ENCODE assay signal across 1 cellular context in the genomic region with DNA sequence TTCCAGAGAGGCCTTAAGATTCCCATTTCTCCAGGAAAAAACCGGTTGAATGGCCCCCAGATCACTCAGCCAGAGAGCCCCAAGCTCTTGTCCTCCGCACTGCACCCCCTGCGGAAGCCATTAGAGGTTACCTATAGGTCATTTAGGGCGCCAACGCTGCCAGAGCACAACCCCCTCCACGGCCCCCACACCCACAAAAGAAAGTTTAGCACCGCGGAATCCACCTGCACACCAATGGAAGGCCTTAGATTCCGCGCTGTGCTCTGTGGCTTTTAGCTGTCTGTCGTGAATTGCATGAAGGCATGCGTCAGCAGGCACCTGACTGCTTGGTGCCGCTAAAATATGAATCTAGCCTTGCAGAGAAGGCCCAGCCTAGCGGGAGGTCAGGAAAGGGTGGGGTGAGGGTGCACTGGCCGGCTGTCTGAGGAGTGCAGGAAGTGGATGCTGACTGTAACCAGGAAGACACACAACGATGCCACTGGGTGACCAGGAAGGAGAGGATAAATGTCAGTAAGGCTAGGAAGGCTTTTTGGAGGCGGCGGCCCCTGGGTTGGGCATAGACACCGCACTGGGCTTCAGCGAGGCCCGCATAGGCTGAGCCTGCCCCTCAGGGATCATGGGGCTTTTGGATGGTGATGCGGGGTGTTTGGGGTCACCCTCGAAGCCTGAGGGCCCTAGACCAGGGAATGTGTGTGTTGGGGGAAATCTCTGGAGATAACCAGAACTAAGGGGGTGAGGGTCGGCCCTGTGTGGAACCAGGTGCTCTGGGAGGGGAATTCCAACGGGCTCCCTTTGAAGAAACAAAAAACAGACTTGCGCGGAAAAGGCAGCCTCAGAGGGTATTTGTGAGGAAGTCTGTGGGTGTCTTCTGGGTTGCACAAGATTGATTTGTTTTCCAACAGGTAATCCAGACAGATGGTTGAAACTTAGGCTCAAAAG.
TF ChIP-seq lines count a peak whose summit lies in the region.

No MANE protein-coding gene starts in this region.

TF ChIP-seq in K562, 482 proteins besides CTCF, POLR2A, EP300 and RAD21 (continued from another document and continues in another):
- TF ChIP-seq, protein P1, sequence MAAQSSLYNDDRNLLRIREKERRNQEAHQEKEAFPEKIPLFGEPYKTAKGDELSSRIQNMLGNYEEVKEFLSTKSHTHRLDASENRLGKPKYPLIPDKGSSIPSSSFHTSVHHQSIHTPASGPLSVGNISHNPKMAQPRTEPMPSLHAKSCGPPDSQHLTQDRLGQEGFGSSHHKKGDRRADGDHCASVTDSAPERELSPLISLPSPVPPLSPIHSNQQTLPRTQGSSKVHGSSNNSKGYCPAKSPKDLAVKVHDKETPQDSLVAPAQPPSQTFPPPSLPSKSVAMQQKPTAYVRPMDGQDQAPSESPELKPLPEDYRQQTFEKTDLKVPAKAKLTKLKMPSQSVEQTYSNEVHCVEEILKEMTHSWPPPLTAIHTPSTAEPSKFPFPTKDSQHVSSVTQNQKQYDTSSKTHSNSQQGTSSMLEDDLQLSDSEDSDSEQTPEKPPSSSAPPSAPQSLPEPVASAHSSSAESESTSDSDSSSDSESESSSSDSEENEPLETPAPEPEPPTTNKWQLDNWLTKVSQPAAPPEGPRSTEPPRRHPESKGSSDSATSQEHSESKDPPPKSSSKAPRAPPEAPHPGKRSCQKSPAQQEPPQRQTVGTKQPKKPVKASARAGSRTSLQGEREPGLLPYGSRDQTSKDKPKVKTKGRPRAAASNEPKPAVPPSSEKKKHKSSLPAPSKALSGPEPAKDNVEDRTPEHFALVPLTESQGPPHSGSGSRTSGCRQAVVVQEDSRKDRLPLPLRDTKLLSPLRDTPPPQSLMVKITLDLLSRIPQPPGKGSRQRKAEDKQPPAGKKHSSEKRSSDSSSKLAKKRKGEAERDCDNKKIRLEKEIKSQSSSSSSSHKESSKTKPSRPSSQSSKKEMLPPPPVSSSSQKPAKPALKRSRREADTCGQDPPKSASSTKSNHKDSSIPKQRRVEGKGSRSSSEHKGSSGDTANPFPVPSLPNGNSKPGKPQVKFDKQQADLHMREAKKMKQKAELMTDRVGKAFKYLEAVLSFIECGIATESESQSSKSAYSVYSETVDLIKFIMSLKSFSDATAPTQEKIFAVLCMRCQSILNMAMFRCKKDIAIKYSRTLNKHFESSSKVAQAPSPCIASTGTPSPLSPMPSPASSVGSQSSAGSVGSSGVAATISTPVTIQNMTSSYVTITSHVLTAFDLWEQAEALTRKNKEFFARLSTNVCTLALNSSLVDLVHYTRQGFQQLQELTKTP (IDR thresholded peaks at IDR 0.05; ENCODE audit: low read depth in 1 of 2, partially characterized antibody in 2 of 2), result peak in 1 of 2 experiments; percentile 58
- no peak for TF ChIP-seq NR1H2 (CRISPR knock-in tag; IDR thresholded peaks at IDR 0.05)
- TF ChIP-seq ZNF696 (CRISPR knock-in tag; conservative IDR thresholded peaks at IDR 0.05), result no peak
- no peak for TF ChIP-seq STAT5B (CRISPR knock-in tag; IDR thresholded peaks at IDR 0.05)
- TF ChIP-seq ZNF584 (CRISPR knock-in tag; IDR thresholded peaks at IDR 0.05; ENCODE audit: low read depth), result peak; percentile 70
- TF ChIP-seq BRCA1 (IDR thresholded peaks at IDR 0.05), result no peak
- TF ChIP-seq BRCA1 (CRISPR knock-in tag; IDR thresholded peaks at IDR 0.05), result 0 out of 2 replicates have a peak, but pooled peaks have one; percentile 55
- TF ChIP-seq ZBTB7A (IDR thresholded peaks at IDR 0.05; ENCODE audit: borderline replicate concordance, control insufficient read depth, low read depth, low read length), result peak; percentile 15
- peak; percentile 77 for TF ChIP-seq NR2C1 (IDR thresholded peaks at IDR 0.05)
- peak; percentile 88 for TF ChIP-seq NR2C1 (tag; IDR thresholded peaks at IDR 0.05)
- TF ChIP-seq CXXC5 (CRISPR knock-in tag; IDR thresholded peaks at IDR 0.05), result peak; percentile 14
- TF ChIP-seq, protein P2, sequence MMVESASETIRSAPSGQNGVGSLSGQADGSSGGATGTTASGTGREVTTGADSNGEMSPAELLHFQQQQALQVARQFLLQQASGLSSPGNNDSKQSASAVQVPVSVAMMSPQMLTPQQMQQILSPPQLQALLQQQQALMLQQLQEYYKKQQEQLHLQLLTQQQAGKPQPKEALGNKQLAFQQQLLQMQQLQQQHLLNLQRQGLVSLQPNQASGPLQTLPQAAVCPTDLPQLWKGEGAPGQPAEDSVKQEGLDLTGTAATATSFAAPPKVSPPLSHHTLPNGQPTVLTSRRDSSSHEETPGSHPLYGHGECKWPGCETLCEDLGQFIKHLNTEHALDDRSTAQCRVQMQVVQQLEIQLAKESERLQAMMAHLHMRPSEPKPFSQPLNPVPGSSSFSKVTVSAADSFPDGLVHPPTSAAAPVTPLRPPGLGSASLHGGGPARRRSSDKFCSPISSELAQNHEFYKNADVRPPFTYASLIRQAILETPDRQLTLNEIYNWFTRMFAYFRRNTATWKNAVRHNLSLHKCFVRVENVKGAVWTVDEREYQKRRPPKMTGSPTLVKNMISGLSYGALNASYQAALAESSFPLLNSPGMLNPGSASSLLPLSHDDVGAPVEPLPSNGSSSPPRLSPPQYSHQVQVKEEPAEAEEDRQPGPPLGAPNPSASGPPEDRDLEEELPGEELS (CRISPR knock-in tag; IDR thresholded peaks at IDR 0.05; ENCODE audit: borderline replicate concordance), result no peak
- TF ChIP-seq SREBF2 (CRISPR knock-in tag; IDR thresholded peaks at IDR 0.05), result no peak
- TF ChIP-seq, protein P3, sequence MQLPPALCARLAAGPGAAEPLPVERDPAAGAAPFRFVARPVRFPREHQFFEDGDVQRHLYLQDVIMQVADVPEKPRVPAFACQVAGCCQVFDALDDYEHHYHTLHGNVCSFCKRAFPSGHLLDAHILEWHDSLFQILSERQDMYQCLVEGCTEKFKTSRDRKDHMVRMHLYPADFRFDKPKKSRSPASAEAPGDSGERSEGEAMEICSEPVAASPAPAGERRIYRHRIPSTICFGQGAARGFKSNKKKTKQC (CRISPR knock-in tag; IDR thresholded peaks at IDR 0.05), result no peak; the same call in 1 of the 2 replicates
- peak; percentile 55 for TF ChIP-seq GABPA (tag; conservative IDR thresholded peaks at IDR 0.05; ENCODE audit: low read depth)
- TF ChIP-seq RBM25 (IDR thresholded peaks at IDR 0.05; ENCODE audit: low read depth, low read length, severe bottlenecking), result no peak
- TF ChIP-seq, protein P4, sequence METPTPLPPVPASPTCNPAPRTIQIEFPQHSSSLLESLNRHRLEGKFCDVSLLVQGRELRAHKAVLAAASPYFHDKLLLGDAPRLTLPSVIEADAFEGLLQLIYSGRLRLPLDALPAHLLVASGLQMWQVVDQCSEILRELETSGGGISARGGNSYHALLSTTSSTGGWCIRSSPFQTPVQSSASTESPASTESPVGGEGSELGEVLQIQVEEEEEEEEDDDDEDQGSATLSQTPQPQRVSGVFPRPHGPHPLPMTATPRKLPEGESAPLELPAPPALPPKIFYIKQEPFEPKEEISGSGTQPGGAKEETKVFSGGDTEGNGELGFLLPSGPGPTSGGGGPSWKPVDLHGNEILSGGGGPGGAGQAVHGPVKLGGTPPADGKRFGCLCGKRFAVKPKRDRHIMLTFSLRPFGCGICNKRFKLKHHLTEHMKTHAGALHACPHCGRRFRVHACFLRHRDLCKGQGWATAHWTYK (CRISPR knock-in tag; IDR thresholded peaks at IDR 0.05), result no peak; the same call in 1 of the 2 replicates
- no peak for TF ChIP-seq ZNF778 (CRISPR knock-in tag; IDR thresholded peaks at IDR 0.05)
- peak; percentile 80 for TF ChIP-seq ESRRA (IDR thresholded peaks at IDR 0.05; ENCODE audit: borderline replicate concordance, low read depth)
- TF ChIP-seq, protein P5, sequence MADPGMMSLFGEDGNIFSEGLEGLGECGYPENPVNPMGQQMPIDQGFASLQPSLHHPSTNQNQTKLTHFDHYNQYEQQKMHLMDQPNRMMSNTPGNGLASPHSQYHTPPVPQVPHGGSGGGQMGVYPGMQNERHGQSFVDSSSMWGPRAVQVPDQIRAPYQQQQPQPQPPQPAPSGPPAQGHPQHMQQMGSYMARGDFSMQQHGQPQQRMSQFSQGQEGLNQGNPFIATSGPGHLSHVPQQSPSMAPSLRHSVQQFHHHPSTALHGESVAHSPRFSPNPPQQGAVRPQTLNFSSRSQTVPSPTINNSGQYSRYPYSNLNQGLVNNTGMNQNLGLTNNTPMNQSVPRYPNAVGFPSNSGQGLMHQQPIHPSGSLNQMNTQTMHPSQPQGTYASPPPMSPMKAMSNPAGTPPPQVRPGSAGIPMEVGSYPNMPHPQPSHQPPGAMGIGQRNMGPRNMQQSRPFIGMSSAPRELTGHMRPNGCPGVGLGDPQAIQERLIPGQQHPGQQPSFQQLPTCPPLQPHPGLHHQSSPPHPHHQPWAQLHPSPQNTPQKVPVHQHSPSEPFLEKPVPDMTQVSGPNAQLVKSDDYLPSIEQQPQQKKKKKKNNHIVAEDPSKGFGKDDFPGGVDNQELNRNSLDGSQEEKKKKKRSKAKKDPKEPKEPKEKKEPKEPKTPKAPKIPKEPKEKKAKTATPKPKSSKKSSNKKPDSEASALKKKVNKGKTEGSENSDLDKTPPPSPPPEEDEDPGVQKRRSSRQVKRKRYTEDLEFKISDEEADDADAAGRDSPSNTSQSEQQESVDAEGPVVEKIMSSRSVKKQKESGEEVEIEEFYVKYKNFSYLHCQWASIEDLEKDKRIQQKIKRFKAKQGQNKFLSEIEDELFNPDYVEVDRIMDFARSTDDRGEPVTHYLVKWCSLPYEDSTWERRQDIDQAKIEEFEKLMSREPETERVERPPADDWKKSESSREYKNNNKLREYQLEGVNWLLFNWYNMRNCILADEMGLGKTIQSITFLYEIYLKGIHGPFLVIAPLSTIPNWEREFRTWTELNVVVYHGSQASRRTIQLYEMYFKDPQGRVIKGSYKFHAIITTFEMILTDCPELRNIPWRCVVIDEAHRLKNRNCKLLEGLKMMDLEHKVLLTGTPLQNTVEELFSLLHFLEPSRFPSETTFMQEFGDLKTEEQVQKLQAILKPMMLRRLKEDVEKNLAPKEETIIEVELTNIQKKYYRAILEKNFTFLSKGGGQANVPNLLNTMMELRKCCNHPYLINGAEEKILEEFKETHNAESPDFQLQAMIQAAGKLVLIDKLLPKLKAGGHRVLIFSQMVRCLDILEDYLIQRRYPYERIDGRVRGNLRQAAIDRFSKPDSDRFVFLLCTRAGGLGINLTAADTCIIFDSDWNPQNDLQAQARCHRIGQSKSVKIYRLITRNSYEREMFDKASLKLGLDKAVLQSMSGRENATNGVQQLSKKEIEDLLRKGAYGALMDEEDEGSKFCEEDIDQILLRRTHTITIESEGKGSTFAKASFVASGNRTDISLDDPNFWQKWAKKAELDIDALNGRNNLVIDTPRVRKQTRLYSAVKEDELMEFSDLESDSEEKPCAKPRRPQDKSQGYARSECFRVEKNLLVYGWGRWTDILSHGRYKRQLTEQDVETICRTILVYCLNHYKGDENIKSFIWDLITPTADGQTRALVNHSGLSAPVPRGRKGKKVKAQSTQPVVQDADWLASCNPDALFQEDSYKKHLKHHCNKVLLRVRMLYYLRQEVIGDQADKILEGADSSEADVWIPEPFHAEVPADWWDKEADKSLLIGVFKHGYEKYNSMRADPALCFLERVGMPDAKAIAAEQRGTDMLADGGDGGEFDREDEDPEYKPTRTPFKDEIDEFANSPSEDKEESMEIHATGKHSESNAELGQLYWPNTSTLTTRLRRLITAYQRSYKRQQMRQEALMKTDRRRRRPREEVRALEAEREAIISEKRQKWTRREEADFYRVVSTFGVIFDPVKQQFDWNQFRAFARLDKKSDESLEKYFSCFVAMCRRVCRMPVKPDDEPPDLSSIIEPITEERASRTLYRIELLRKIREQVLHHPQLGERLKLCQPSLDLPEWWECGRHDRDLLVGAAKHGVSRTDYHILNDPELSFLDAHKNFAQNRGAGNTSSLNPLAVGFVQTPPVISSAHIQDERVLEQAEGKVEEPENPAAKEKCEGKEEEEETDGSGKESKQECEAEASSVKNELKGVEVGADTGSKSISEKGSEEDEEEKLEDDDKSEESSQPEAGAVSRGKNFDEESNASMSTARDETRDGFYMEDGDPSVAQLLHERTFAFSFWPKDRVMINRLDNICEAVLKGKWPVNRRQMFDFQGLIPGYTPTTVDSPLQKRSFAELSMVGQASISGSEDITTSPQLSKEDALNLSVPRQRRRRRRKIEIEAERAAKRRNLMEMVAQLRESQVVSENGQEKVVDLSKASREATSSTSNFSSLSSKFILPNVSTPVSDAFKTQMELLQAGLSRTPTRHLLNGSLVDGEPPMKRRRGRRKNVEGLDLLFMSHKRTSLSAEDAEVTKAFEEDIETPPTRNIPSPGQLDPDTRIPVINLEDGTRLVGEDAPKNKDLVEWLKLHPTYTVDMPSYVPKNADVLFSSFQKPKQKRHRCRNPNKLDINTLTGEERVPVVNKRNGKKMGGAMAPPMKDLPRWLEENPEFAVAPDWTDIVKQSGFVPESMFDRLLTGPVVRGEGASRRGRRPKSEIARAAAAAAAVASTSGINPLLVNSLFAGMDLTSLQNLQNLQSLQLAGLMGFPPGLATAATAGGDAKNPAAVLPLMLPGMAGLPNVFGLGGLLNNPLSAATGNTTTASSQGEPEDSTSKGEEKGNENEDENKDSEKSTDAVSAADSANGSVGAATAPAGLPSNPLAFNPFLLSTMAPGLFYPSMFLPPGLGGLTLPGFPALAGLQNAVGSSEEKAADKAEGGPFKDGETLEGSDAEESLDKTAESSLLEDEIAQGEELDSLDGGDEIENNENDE (IDR thresholded peaks at IDR 0.05; ENCODE audit: low read depth, low read length), result no peak
- no peak for TF ChIP-seq ZNF75A (CRISPR knock-in tag; IDR thresholded peaks at IDR 0.05)
- peak; percentile 12 to 57; a peak in 2 of 4 replicates for TF ChIP-seq TRIM24 (IDR thresholded peaks at IDR 0.05)
- TF ChIP-seq, protein P6, sequence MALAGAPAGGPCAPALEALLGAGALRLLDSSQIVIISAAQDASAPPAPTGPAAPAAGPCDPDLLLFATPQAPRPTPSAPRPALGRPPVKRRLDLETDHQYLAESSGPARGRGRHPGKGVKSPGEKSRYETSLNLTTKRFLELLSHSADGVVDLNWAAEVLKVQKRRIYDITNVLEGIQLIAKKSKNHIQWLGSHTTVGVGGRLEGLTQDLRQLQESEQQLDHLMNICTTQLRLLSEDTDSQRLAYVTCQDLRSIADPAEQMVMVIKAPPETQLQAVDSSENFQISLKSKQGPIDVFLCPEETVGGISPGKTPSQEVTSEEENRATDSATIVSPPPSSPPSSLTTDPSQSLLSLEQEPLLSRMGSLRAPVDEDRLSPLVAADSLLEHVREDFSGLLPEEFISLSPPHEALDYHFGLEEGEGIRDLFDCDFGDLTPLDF (CRISPR knock-in tag; IDR thresholded peaks at IDR 0.05), result no peak
- no peak for TF ChIP-seq CBFB (CRISPR knock-in tag; IDR thresholded peaks at IDR 0.05)
- TF ChIP-seq MYNN (IDR thresholded peaks at IDR 0.05), result no peak
- no peak for TF ChIP-seq MYNN (CRISPR knock-in tag; IDR thresholded peaks at IDR 0.05)
- no peak for TF ChIP-seq TFAM (CRISPR knock-in tag; conservative IDR thresholded peaks at IDR 0.05)
- no peak for TF ChIP-seq ZNF507 (tag; conservative IDR thresholded peaks at IDR 0.05)
- TF ChIP-seq, protein P7, sequence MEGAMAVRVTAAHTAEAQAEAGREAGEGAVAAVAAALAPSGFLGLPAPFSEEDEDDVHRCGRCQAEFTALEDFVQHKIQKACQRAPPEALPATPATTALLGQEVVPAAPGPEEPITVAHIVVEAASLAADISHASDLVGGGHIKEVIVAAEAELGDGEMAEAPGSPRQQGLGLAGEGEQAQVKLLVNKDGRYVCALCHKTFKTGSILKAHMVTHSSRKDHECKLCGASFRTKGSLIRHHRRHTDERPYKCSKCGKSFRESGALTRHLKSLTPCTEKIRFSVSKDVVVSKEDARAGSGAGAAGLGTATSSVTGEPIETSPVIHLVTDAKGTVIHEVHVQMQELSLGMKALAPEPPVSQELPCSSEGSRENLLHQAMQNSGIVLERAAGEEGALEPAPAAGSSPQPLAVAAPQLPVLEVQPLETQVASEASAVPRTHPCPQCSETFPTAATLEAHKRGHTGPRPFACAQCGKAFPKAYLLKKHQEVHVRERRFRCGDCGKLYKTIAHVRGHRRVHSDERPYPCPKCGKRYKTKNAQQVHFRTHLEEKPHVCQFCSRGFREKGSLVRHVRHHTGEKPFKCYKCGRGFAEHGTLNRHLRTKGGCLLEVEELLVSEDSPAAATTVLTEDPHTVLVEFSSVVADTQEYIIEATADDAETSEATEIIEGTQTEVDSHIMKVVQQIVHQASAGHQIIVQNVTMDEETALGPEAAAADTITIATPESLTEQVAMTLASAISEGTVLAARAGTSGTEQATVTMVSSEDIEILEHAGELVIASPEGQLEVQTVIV (CRISPR knock-in tag; IDR thresholded peaks at IDR 0.05; ENCODE audit: borderline replicate concordance), result no peak; the same call in 1 of the 2 replicates
